ENCODE assay signal across 17 cellular contexts in the genomic region with DNA sequence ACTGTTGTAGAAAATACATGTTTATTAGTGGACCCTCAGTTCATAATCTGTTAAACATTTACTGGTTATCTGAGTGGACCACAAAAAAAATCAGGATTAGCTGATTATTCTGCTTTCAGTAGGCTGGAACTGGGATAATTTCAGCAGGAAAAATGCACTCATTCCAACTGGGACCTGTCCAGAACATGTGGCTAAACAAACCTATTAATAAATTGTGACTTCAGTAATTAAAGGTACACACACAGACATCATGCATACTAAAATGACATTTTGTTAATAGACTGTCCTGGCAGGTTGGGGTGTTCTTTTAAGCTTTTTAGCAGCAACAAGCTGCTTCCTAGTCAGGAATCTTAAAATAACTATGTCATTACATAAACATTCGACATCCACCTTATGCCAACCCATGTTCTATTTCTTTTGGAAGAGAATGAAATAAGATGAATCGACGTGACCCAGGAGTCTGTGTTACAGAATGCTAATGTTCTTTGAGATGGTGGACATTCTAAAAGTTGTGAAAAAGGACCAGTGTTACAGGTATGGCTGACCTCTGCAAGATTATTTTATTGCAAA.
"Had no signal": no experiment of that assay in that cellular context is flagged by ENCODE, and none has a peak within 500 bp of the region (broad histone marks: within the 10 kb centered on the region; RNA-seq: fewer than 3 reads in every experiment).

No MANE protein-coding gene starts in this region.

- H3K4me1 ChIP-seq: psoas muscle, testis had no signal

- ATAC-seq: natural killer cell treated with Interleukin-12 subunit alpha and Interleukin-12 subunit beta and Interleukin-15 and Interleukin-18, amount 100 ng/mL, for 72 hours; psoas muscle; stimulated activated naive CD8-positive, alpha-beta T cell treated with anti-CD3 and anti-CD28 coated beads, Interleukin-15, amount 100 ng/mL, for 72 hours; T-cell had no signal

- H3K27ac ChIP-seq: psoas muscle, testis had no signal

- H3K4me3 ChIP-seq: psoas muscle, testis had no signal

- H3K4me2 ChIP-seq: SK-N-SH had no signal

- H3K9ac ChIP-seq: SK-N-SH had no signal

- DNase-seq: activated CD4-positive, alpha-beta T cell treated with anti-CD3 and anti-CD28 coated beads, Interleukin-2, amount 50 U/mL, for 4 hours; activated CD4-positive, CD25-positive, alpha-beta regulatory T cell treated with anti-CD3 and anti-CD28 coated beads, Interleukin-2, amount 50 U/mL, for 72 hours; activated naive CD4-positive, alpha-beta T cell treated with anti-CD3 and anti-CD28 coated beads, Interleukin-2, amount 50 U/mL, for 16 hours; activated T-cell treated with anti-CD3 and anti-CD28 coated beads for 4 hours; effector memory CD4-positive, alpha-beta T cell; hypothalamus; kidney; mesenchymal stem cell; nucleus accumbens; psoas muscle; SK-N-SH; stimulated activated CD4-positive, alpha-beta T cell treated with anti-CD3 and anti-CD28 coated beads, Interleukin-1b, Interleukin-23, amount 100 ng/mL, for 48 hours; stimulated activated naive CD8-positive, alpha-beta T cell treated with anti-CD3 and anti-CD28 coated beads, Interleukin-15, amount 100 ng/mL, for 72 hours; T-cell; T-helper 9 cell; testis had no signal

- H3K9me3 ChIP-seq: SK-N-SH, testis had no signal

- H3K9me2 ChIP-seq: SK-N-SH had no signal

- H3K27me3 ChIP-seq: testis had no signal
